8 cellular contexts compared by ENCODE assay signal in genomic region chr5:169650701-169651331, GRCh38. TPM values are rescaled to one million over a fixed set of nuclear protein-coding genes. Genes with fewer than 3 reads are reported as not detected.
DNase-seq lines count a peak whose midpoint lies in the region; ATAC-seq and TF ChIP-seq lines count a peak whose summit lies in the region.

No MANE protein-coding gene starts in this region.

- no peak for TF ChIP-seq POLR2A in breast epithelium (IDR thresholded peaks at IDR 0.05)

- peak overlapping the region; percentile 92 for H4K8ac ChIP-seq in mesenchymal stem cell (ENCODE audit: low read length)

- H3K9me3 Mint-ChIP-seq in MCF 10A (ENCODE audit: unreplicated experiment), result no peaks in the 10 kb centered on the region
- no peaks in the 10 kb centered on the region for H3K9me3 Mint-ChIP-seq in T-helper 1 cell treated with Interleukin-12 subunit alpha and Interleukin-12 subunit beta and Interleukin-4 antibody, amounts not matched to agents 30 μg/mL and 1 μg/mL, for 36 hours

- peaks cover 0 to 12% of the 10 kb centered on the region in 2 donors for H3K4me1 ChIP-seq in breast epithelium
- H3K4me1 ChIP-seq in mesenchymal stem cell (ENCODE audit: control insufficient read depth, insufficient read depth, low read depth, low read length), result peaks cover 6% of the 10 kb centered on the region

- no peak overlapping the region for H3K4me2 ChIP-seq in mesenchymal stem cell (ENCODE audit: low read length, poor library complexity, severe bottlenecking)

- no peak overlapping the region for H3K23ac ChIP-seq in mesenchymal stem cell (ENCODE audit: low read length in 2 of 2)

- DNase-seq in MCF 10A (ENCODE audit: unreplicated experiment), result peak; percentile 18
- no peak for DNase-seq in breast epithelium (ENCODE audit: low spot score in 2 of 2)
- peak; percentile 98 for DNase-seq in mesenchymal stem cell
- no peak for DNase-seq in NCI-H2081 (lab: John Stamatoyannopoulos, UW)
- no peak for DNase-seq in NAMALWA (ENCODE audit: low spot score)
- DNase-seq in COR-L47 (lab: John Stamatoyannopoulos, UW), result no peak

- no peak overlapping the region for H2AFZ ChIP-seq in mesenchymal stem cell (ENCODE audit: low read depth, low read length)

- H3K27ac ChIP-seq in breast epithelium (no peak overlapping the region), mesenchymal stem cell (ENCODE audit: low read length, poor library complexity, severe bottlenecking) (no peak overlapping the region)

- TF ChIP-seq CTCF in MCF 10A (IDR thresholded peaks at IDR 0.05; ENCODE audit: unreplicated experiment) (no peak), breast epithelium (IDR thresholded peaks at IDR 0.05) (no peak)

- ATAC-seq in HG02981 (IDR thresholded peaks at IDR 0.05; ENCODE audit: unreplicated experiment), result peak; percentile 54

- H3K27ac Mint-ChIP-seq in MCF 10A (ENCODE audit: low read depth, unreplicated experiment), result no peak overlapping the region
- H3K27ac Mint-ChIP-seq in T-helper 1 cell treated with Interleukin-12 subunit alpha and Interleukin-12 subunit beta and Interleukin-4 antibody, amounts not matched to agents 30 μg/mL and 1 μg/mL, for 36 hours, result peak overlapping the region; percentile 93

- 32% methylated on average over 5 of the region's 5 CpGs for WGBS in mesenchymal stem cell

- H3K14ac ChIP-seq in mesenchymal stem cell (ENCODE audit: low read length in 2 of 2), result peak overlapping the region; percentile 46 to 62

- H2BK15ac ChIP-seq in mesenchymal stem cell (ENCODE audit: low read depth, poor library complexity, severe bottlenecking), result peak overlapping the region; percentile 80

- no peak overlapping the region for H3K4me3 Mint-ChIP-seq in MCF 10A (ENCODE audit: unreplicated experiment)
- peak overlapping the region; percentile 70 for H3K4me3 Mint-ChIP-seq in T-helper 1 cell treated with Interleukin-12 subunit alpha and Interleukin-12 subunit beta and Interleukin-4 antibody, amounts not matched to agents 30 μg/mL and 1 μg/mL, for 36 hours

- H3K27me3 Mint-ChIP-seq in MCF 10A (ENCODE audit: insufficient read depth, unreplicated experiment), result no peaks in the 10 kb centered on the region
- H3K27me3 Mint-ChIP-seq in T-helper 1 cell treated with Interleukin-12 subunit alpha and Interleukin-12 subunit beta and Interleukin-4 antibody, amounts not matched to agents 30 μg/mL and 1 μg/mL, for 36 hours (ENCODE audit: low read depth), result no peaks in the 10 kb centered on the region

- peaks cover 7% of the 10 kb centered on the region for H3K4me1 Mint-ChIP-seq in MCF 10A (ENCODE audit: insufficient read depth, unreplicated experiment)
- peaks cover 89% of the 10 kb centered on the region for H3K4me1 Mint-ChIP-seq in T-helper 1 cell treated with Interleukin-12 subunit alpha and Interleukin-12 subunit beta and Interleukin-4 antibody, amounts not matched to agents 30 μg/mL and 1 μg/mL, for 36 hours (ENCODE audit: low read depth)

- intact Hi-C loops in MCF 10A (cut with micrococcal nuclease), result no loop called here
- intact Hi-C loops in breast epithelium (cut with DNase I; ENCODE audit: low total_unique reads), result no loop called here

- peak overlapping the region; percentile 82 to 99 for H2BK12ac ChIP-seq in mesenchymal stem cell (ENCODE audit: low read length in 2 of 2)

- H3K9me3 ChIP-seq in breast epithelium (no peaks in the 10 kb centered on the region), mesenchymal stem cell (ENCODE audit: control insufficient read depth, low read length) (no peaks in the 10 kb centered on the region)

- no peaks in the 10 kb centered on the region for H3K27me3 ChIP-seq in breast epithelium
- no peaks in the 10 kb centered on the region for H3K27me3 ChIP-seq in mesenchymal stem cell (ENCODE audit: control insufficient read depth in 1 of 2, insufficient read depth in 1 of 2, low read length in 2 of 2)

- CTCF ChIA-PET in MCF 10A (lab: Yijun Ruan, JAX), result interaction anchor here (0.6 to 1.1 kb wide), 3 partner anchors 11 to 1094 kb away, joined by 3 to 4 read pairs (median 3); no protein-coding TSS in a partner anchor

- H3K4me3 ChIP-seq in breast epithelium, result no peak overlapping the region
- peak overlapping the region in 1 of 2 experiments; percentile 48 for H3K4me3 ChIP-seq in mesenchymal stem cell (ENCODE audit: insufficient read depth in 1 of 2, low read depth in 1 of 2, low read length in 2 of 2)

- H2BK5ac ChIP-seq in mesenchymal stem cell (ENCODE audit: low read depth, low read length, poor library complexity, severe bottlenecking), result no peak overlapping the region

- no peak overlapping the region for H2AK5ac ChIP-seq in mesenchymal stem cell (ENCODE audit: low read length, severe bottlenecking)

- H3K36me3 ChIP-seq in breast epithelium (no peaks in the 10 kb centered on the region), mesenchymal stem cell (ENCODE audit: control insufficient read depth in 1 of 2, insufficient read depth in 2 of 2, low read depth in 1 of 2, low read length in 2 of 2) (no peaks in the 10 kb centered on the region)

- peak overlapping the region; percentile 97 for H2BK120ac ChIP-seq in mesenchymal stem cell (ENCODE audit: low read depth, low read length)

- peak overlapping the region; percentile 16 for H3K9ac ChIP-seq in mesenchymal stem cell (ENCODE audit: low read length)

- H3K36me3 Mint-ChIP-seq in MCF 10A (ENCODE audit: insufficient read depth, unreplicated experiment), result no peaks in the 10 kb centered on the region
- H3K36me3 Mint-ChIP-seq in T-helper 1 cell treated with Interleukin-12 subunit alpha and Interleukin-12 subunit beta and Interleukin-4 antibody, amounts not matched to agents 30 μg/mL and 1 μg/mL, for 36 hours (ENCODE audit: low read depth), result peaks cover 56% of the 10 kb centered on the region

- peak overlapping the region; percentile 42 to 91 for H3K4ac ChIP-seq in mesenchymal stem cell (ENCODE audit: low read depth in 1 of 2, low read length in 2 of 2)

- peak overlapping the region; percentile 30 to 97 for H3K18ac ChIP-seq in mesenchymal stem cell (ENCODE audit: low read depth in 1 of 2, low read length in 2 of 2)

- peaks cover 4% of the 10 kb centered on the region for H3K79me1 ChIP-seq in mesenchymal stem cell (replicated peaks; ENCODE audit: low read length, poor library complexity, severe bottlenecking)

- POLR2A ChIA-PET in MCF 10A (lab: Yijun Ruan, JAX), result no interaction called here

- BruUV-seq in MCF 10A (replicated peaks; lab: Mats Ljungman, UMichigan), result no TSS peak

- peak overlapping the region; percentile 87 for H4K91ac ChIP-seq in mesenchymal stem cell (ENCODE audit: low read length)

RNA-seq across cellular contexts. Expression of gene DOCK2, which starts 13.7 kb away (rescaled TPM):
- total RNA-seq in MCF 10A (2022) (0.39 and 0.42 TPM in 2 replicates), breast epithelium (10 to 100 TPM; 13.4 to 43.8 (median 19.8) TPM)
- polyA plus RNA-seq in mesenchymal stem cell (2013, experiment 1 of 2), result 1.5 TPM
- 1.2 TPM for polyA plus RNA-seq in mesenchymal stem cell (2013, experiment 2 of 2)

Comparison
In these comparisons a context has a peak if more than half of its experiments do, and no peak if none do; other contexts are left out.
1. DNase-seq: peak in MCF 10A (single experiment) and mesenchymal stem cell (single experiment); none in breast epithelium (0 of 2), NCI-H2081 (0 of 2), NAMALWA (single experiment) and COR-L47 (single experiment).
2. RNA of gene DOCK2, which starts 13.7 kb away (total RNA-seq): 13.4 to 43.8 TPM in breast epithelium; 0.39 to 0.42 TPM in MCF 10A; every median in the first group is over 10 times any median in the second.